In the genomic region with DNA sequence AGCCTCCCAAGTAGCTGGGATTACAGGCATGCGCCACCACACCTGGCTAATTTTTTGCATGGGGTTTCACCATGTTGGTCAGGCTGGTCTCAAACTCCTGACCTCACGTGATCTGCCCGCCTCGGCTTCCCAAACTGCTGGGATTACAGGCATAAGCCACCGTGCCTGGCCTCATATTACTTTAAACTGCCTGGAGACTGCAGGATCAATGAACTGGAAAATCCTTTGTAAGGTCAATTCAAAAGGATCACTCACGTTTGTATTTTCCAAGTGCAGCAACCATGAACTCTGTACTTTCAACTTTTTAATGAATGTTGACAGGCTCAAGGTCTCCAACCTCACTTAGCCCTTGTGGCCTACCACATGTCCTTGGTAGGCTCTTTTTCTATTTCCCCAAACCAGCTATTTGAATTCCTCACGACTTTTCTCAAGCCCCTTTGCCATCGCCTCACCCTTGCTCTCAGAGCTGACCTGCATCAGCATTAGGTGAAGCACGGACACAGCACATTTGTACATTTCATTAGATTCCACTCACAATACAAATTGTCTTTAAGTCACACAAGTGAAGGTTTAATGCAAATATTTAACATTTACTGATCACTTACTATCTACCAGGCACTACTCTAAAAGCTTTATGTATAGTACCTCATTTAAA, we compare ENCODE assay signal across 22 cellular contexts.
"Had no signal": no experiment of that assay in that cellular context is flagged by ENCODE, and none has a peak within 500 bp of the region (broad histone marks: within the 10 kb centered on the region; RNA-seq: fewer than 3 reads in every experiment).

No MANE protein-coding gene starts in this region.

- H3K4me3 ChIP-seq: coronary artery, esophagus squamous epithelium, left ventricle myocardium inferior, lower lobe of right lung, pancreas, right atrium auricular region, skin epidermis, spleen, thoracic aorta, tibial nerve, upper lobe of left lung, uterus had no signal

- H3K9me3 ChIP-seq: esophagus squamous epithelium, lower lobe of right lung, neutrophil, pancreas, right atrium auricular region, thoracic aorta, uterus had no signal

- H3K27me3 ChIP-seq: esophagus squamous epithelium, neutrophil, pancreas, right atrium auricular region, spleen, tibial nerve, upper lobe of left lung, uterus had no signal

- H3K27ac Mint-ChIP-seq: naive thymus-derived CD8-positive, alpha-beta T cell; stimulated activated naive B cell treated with anti-CD40 and anti-IgM and Interleukin-4, amounts not matched to agents 10 μg/mL and 1 μg/mL and 100 μg/mL, for 72 hours; stimulated activated naive CD8-positive, alpha-beta T cell treated with anti-CD3 and anti-CD28 coated beads, Interleukin-15, Interleukin-2, amounts not matched to agents 100 ng/mL and 50 ng/mL, for 24 hours had no signal

- H3K9me3 Mint-ChIP-seq: stimulated activated naive B cell treated with anti-CD40 and anti-IgM and Interleukin-4, amounts not matched to agents 10 μg/mL and 1 μg/mL and 100 μg/mL, for 72 hours had no signal

- ATAC-seq: lower lobe of right lung; naive thymus-derived CD8-positive, alpha-beta T cell; pancreas; stimulated activated naive B cell treated with anti-CD40 and anti-IgM and Interleukin-4, amounts not matched to agents 10 μg/mL and 1 μg/mL and 100 μg/mL, for 72 hours had no signal

- H3K27me3 Mint-ChIP-seq: naive thymus-derived CD8-positive, alpha-beta T cell; stimulated activated naive B cell treated with anti-CD40 and anti-IgM and Interleukin-4, amounts not matched to agents 10 μg/mL and 1 μg/mL and 100 μg/mL, for 72 hours; stimulated activated naive CD8-positive, alpha-beta T cell treated with anti-CD3 and anti-CD28 coated beads, Interleukin-15, Interleukin-2, amounts not matched to agents 100 ng/mL and 50 ng/mL, for 24 hours had no signal

- H3K4me3 Mint-ChIP-seq: naive thymus-derived CD8-positive, alpha-beta T cell; stimulated activated naive B cell treated with anti-CD40 and anti-IgM and Interleukin-4, amounts not matched to agents 10 μg/mL and 1 μg/mL and 100 μg/mL, for 72 hours; stimulated activated naive CD8-positive, alpha-beta T cell treated with anti-CD3 and anti-CD28 coated beads, Interleukin-15, Interleukin-2, amounts not matched to agents 100 ng/mL and 50 ng/mL, for 24 hours had no signal

- H3K36me3 ChIP-seq: lower lobe of right lung, pancreas, right atrium auricular region, upper lobe of left lung, uterus had no signal

- H3K27ac ChIP-seq: coronary artery, esophagus squamous epithelium, left ventricle myocardium inferior, lower lobe of right lung, neutrophil, pancreas, right atrium auricular region, skin epidermis, spleen, thoracic aorta, tibial nerve, upper lobe of left lung, uterus had no signal

- H3K4me1 ChIP-seq: esophagus squamous epithelium, left ventricle myocardium inferior, lower lobe of right lung, pancreas, right atrium auricular region, tibial nerve, upper lobe of left lung, uterus had no signal

- DNase-seq: dermis blood vessel endothelial cell; effector memory CD4-positive, alpha-beta T cell; erythroblast; esophagus squamous epithelium; foreskin melanocyte; kidney; left ventricle myocardium inferior; lower lobe of right lung; naive thymus-derived CD8-positive, alpha-beta T cell; pancreas; spleen; stimulated activated CD4-positive, alpha-beta T cell treated with anti-CD3 and anti-CD28 coated beads, Interleukin-4, amount 100 ng/mL, for 4 hours; stimulated activated naive B cell treated with anti-CD40 and anti-IgM and Interleukin-4, amounts not matched to agents 10 μg/mL and 1 μg/mL and 100 μg/mL, for 72 hours; upper lobe of left lung; uterus had no signal
